21 cellular contexts compared by ENCODE assay signal in the genomic region with DNA sequence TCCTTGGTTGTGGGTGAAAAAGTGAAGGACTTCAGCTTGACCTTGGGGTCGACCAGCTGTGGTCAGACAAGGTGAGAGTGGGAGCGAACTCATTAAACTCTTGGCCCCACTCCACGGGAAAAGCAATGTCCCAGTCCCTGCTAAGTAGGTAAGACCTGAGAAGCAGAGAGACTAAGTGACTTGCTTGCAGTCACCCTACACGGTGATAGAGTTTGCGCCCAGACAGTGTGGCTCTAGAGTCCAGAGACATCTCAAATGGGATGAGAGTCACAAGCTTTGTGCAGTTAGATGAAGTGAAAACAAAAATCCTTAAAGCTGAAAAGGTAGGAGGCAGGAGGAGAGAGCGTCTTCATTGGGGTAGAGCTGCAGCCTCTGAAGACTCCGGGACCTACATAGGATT. TPM values are rescaled to one million over a fixed set of nuclear protein-coding genes. Genes with fewer than 3 reads are reported as not detected.
DNase-seq lines count a peak whose midpoint lies in the region; ATAC-seq, FAIRE-seq and TF ChIP-seq lines count a peak whose summit lies in the region.
"Had no signal": no experiment of that assay in that cellular context is flagged by ENCODE, and none has a peak within 500 bp of the region (broad histone marks: within the 10 kb centered on the region; RNA-seq: fewer than 3 reads in every experiment).

No MANE protein-coding gene starts in this region.

- 54% methylated on average over 7 of the region's 7 CpGs for WGBS in HepG2 (ENCODE audit: low lambda C conversion rate)
- 78% methylated on average over 4 of the region's 7 CpGs for WGBS in right lobe of liver (ENCODE audit: insufficient coverage, low coverage, low lambda C conversion rate, missing lambda C conversion rate)

- peaks cover 2 to 17% (median 10%) of the 10 kb centered on the region in 6 donors for H3K9me3 Mint-ChIP-seq in immature natural killer cell

- H3K79me2 ChIP-seq in HepG2 (ENCODE audit: insufficient read depth, low read length): no peaks in the 10 kb centered on the region
- no peaks in the 10 kb centered on the region for H3K79me2 ChIP-seq in osteoblast (ENCODE audit: insufficient read depth, low read length)

- peak overlapping the region in 1 of 6 donors; percentile 79 for H3K27ac Mint-ChIP-seq in immature natural killer cell
- H3K27ac Mint-ChIP-seq: B cell; CD8-positive, alpha-beta T cell; HFFc6 had no signal

- intact Hi-C loops in HepG2 (cut with micrococcal nuclease; ENCODE audit: unreplicated experiment) (no loop called here), right lobe of liver (cut with DNase I) (no loop called here)

- H3K27ac ChIP-seq in HepG2 (ENCODE audit: extremely low read length, insufficient read depth, low read length): no peak overlapping the region
- no peak overlapping the region for H3K27ac ChIP-seq in right lobe of liver
- no peak overlapping the region for H3K27ac ChIP-seq in osteoblast (ENCODE audit: low read depth, low read length)
- H3K27ac ChIP-seq: 22Rv1, BLaER1, C4-2B had no signal

- H2AFZ ChIP-seq in HepG2 (ENCODE audit: low read length): no peak overlapping the region
- no peak overlapping the region for H2AFZ ChIP-seq in osteoblast (ENCODE audit: low read length)

- no peak overlapping the region for H3K9ac ChIP-seq in HepG2 (ENCODE audit: insufficient read depth, low read depth, low read length)
- H3K9ac ChIP-seq: BLaER1 had no signal

- H4K20me1 ChIP-seq in HepG2 (ENCODE audit: insufficient read depth, low read length) (no peaks in the 10 kb centered on the region), osteoblast (ENCODE audit: insufficient read depth, low read length) (no peaks in the 10 kb centered on the region)
- H4K20me1 ChIP-seq: BLaER1 had no signal

- H3K4me2 ChIP-seq in HepG2 (ENCODE audit: low read depth, low read length): 0 out of 2 replicates have a peak overlapping the region, but pooled peaks have one; percentile 20
- no peak overlapping the region for H3K4me2 ChIP-seq in osteoblast (ENCODE audit: insufficient read depth, low read length)
- H3K4me2 ChIP-seq: BLaER1 had no signal

- TF ChIP-seq EP300 in HepG2 (IDR thresholded peaks at IDR 0.05; ENCODE audit: low read depth in 2 of 2, low read length in 2 of 2) (no peak), HepG2 (CRISPR knock-in tag; IDR thresholded peaks at IDR 0.05; ENCODE audit: borderline replicate concordance) (no peak)

- in situ Hi-C loops in HepG2 (cut with HindIII; ENCODE audit: extremely low pct_ligation_motif_present, low pct_unique_long_range_greater_than_20kb): no loop called here

- FAIRE-seq in HepG2 (lab: Jason Lieb, UNC): no peak
- FAIRE-seq: A204.1, G401.6, GM12892, H54 had no signal

- peaks cover 31% of the 10 kb centered on the region for H3K4me1 ChIP-seq in HepG2 (ENCODE audit: insufficient read depth, low read length)
- H3K4me1 ChIP-seq in right lobe of liver: no peaks in the 10 kb centered on the region
- no peaks in the 10 kb centered on the region for H3K4me1 ChIP-seq in osteoblast (ENCODE audit: insufficient read depth, low read length)
- H3K4me1 ChIP-seq: HAP-1 had no signal

- peaks cover 0 to 4% (median 4%) of the 10 kb centered on the region in 3 donors for H3K27me3 Mint-ChIP-seq in immature natural killer cell (ENCODE audit: low read depth in 3 of 3)
- H3K27me3 Mint-ChIP-seq: CD4-positive, CD25-positive, alpha-beta regulatory T cell had no signal

- peaks cover 0 to 9% (median 8%) of the 10 kb centered on the region in 3 donors for H3K36me3 Mint-ChIP-seq in immature natural killer cell
- H3K36me3 Mint-ChIP-seq: CD8-positive, alpha-beta T cell had no signal

- no peak for ATAC-seq in HepG2
- no peak for ATAC-seq in right lobe of liver
- ATAC-seq: CD8-positive, alpha-beta T cell had no signal

- H3K9me3 ChIP-seq in HepG2 (ENCODE audit: low read length) (no peaks in the 10 kb centered on the region), right lobe of liver (peaks cover 0 to 6% (median 0%) of the 10 kb centered on the region in 4 donors), osteoblast (ENCODE audit: low read depth, low read length) (peaks cover 6% of the 10 kb centered on the region)

- POLR2A ChIA-PET in HepG2 (lab: Yijun Ruan, JAX): no interaction called here

- DNase-seq in HepG2 (ENCODE audit: low spot score) (no peak), right lobe of liver (no peak), immature natural killer cell (no peak), osteoblast (ENCODE audit: insufficient read length, low spot score, missing footprints) (peak; percentile 19), NCI-H82 (lab: John Stamatoyannopoulos, UW) (no peak), HK-2 (ENCODE audit: unreplicated experiment) (no peak)
- DNase-seq: CD4-positive, CD25-positive, alpha-beta regulatory T cell; CD8-positive, alpha-beta T cell; DMS 273 treated with DMSO at 0.1 percent for 48 hours; DMS79; GOT3; HFFc6 had no signal

- TF ChIP-seq POLR2A in HepG2 (IDR thresholded peaks at IDR 0.05; ENCODE audit: insufficient read depth in 1 of 2, low read depth in 2 of 2, low read length in 2 of 2) (no peak), right lobe of liver (IDR thresholded peaks at IDR 0.05) (no peak)

- peak overlapping the region in 3 of 5 donors; percentile 6 to 58 (median 33) for H3K4me3 Mint-ChIP-seq in immature natural killer cell
- H3K4me3 Mint-ChIP-seq: B cell; CD4-positive, CD25-positive, alpha-beta regulatory T cell; CD8-positive, alpha-beta T cell; HFFc6 had no signal

- H3K4me3 ChIP-seq in HepG2 (replicated peaks in 1 of 3; ENCODE audit: insufficient read depth in 1 of 3, low read depth in 2 of 3, low read length in 3 of 3): no peak overlapping the region
- no peak overlapping the region for H3K4me3 ChIP-seq in right lobe of liver
- H3K4me3 ChIP-seq in osteoblast (ENCODE audit: insufficient read depth, low read length): no peak overlapping the region
- H3K4me3 ChIP-seq: BLaER1, HAP-1 had no signal

- CTCF ChIA-PET in HepG2 (lab: Yijun Ruan, JAX; ENCODE audit: low intra/inter-chr PET ratio, low total read pairs): no interaction called here

- H3K27me3 ChIP-seq in HepG2 (ENCODE audit: control insufficient read depth in 1 of 2, insufficient read depth in 2 of 2, low read length in 2 of 2) (peaks cover 4% of the 10 kb centered on the region in 2 experiments; a peak in 1 of 5 replicates), right lobe of liver (no peaks in the 10 kb centered on the region), osteoblast (ENCODE audit: insufficient read depth, low read length) (no peaks in the 10 kb centered on the region)
- H3K27me3 ChIP-seq: BLaER1 had no signal

- H3K4me1 Mint-ChIP-seq in immature natural killer cell: peaks cover 53 to 57% of the 10 kb centered on the region in 2 donors
- H3K4me1 Mint-ChIP-seq: B cell had no signal

- BruUV-seq in HepG2 (replicated peaks; lab: Mats Ljungman, UMichigan): no TSS peak

- no peak for TF ChIP-seq CTCF in HepG2 (CRISPR knock-in tag; IDR thresholded peaks at IDR 0.05)
- TF ChIP-seq CTCF in right lobe of liver (IDR thresholded peaks at IDR 0.05): no peak
- TF ChIP-seq CTCF in osteoblast (IDR thresholded peaks at IDR 0.05; ENCODE audit: extremely low read depth, low read depth, low read length): no peak

- H3K36me3 ChIP-seq in HepG2 (replicated peaks in 1 of 2; ENCODE audit: control insufficient read depth in 1 of 2, insufficient read depth in 2 of 2, low read length in 2 of 2): no peaks in the 10 kb centered on the region
- H3K36me3 ChIP-seq in right lobe of liver: no peaks in the 10 kb centered on the region
- no peaks in the 10 kb centered on the region for H3K36me3 ChIP-seq in osteoblast (ENCODE audit: insufficient read depth, low read length)
- H3K36me3 ChIP-seq: BLaER1, HAP-1 had no signal

- TF ChIP-seq RAD21 in HepG2 (CRISPR knock-in tag; IDR thresholded peaks at IDR 0.05): no peak

TF ChIP-seq in HepG2, 621 proteins besides CTCF, POLR2A, EP300 and RAD21 (continues in another document):
- TF ChIP-seq, protein P1, sequence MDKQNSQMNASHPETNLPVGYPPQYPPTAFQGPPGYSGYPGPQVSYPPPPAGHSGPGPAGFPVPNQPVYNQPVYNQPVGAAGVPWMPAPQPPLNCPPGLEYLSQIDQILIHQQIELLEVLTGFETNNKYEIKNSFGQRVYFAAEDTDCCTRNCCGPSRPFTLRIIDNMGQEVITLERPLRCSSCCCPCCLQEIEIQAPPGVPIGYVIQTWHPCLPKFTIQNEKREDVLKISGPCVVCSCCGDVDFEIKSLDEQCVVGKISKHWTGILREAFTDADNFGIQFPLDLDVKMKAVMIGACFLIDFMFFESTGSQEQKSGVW (CRISPR knock-in tag; IDR thresholded peaks at IDR 0.05; ENCODE audit: borderline replicate concordance): no peak
- TF ChIP-seq ZC3H13 (CRISPR knock-in tag; IDR thresholded peaks at IDR 0.05) (no peak), AHR (CRISPR knock-in tag; IDR thresholded peaks at IDR 0.05) (no peak), ZNF430 (CRISPR knock-in tag; IDR thresholded peaks at IDR 0.05) (no peak), RCOR2 (CRISPR knock-in tag; IDR thresholded peaks at IDR 0.05) (no peak), RFX1 (IDR thresholded peaks at IDR 0.05) (no peak), ZNF737 (CRISPR knock-in tag; IDR thresholded peaks at IDR 0.05; ENCODE audit: borderline replicate concordance) (no peak)

RNA-seq across cellular contexts. Expression of a gene that starts 55.9 kb away (rescaled TPM):
- 7.2 and 9.2 TPM in 2 replicates for total RNA-seq in HepG2 (2016; rRNA removed; fragmentation: Illumina TruSeq; extraction: Trizol)
- total RNA-seq in HepG2 (2016; cell fraction: cytosol; rRNA removed; fragmentation: Illumina TruSeq; extraction: Trizol; ENCODE audit: low read depth): 61.5 and 67.5 TPM in 2 replicates
- total RNA-seq in HepG2 (2016; cell fraction: insoluble cytoplasmic fraction; rRNA removed; fragmentation: Illumina TruSeq; extraction: Trizol): 7.3 and 7.5 TPM in 2 replicates
- 27.9 and 29.6 TPM in 2 replicates for total RNA-seq in HepG2 (2016; cell fraction: membrane; rRNA removed; fragmentation: Illumina TruSeq; extraction: Trizol)
- 11.9 and 13.5 TPM in 2 replicates for total RNA-seq in HepG2 (2016; cell fraction: nucleus; rRNA removed; fragmentation: Illumina TruSeq; extraction: Trizol)
- polyA plus RNA-seq in HepG2 (2011; rRNA removed): 3.0 and 3.4 TPM in 2 replicates
- polyA plus RNA-seq in HepG2 (2011; cell fraction: cytosol; rRNA removed): 1.9 TPM in 2 replicates
- polyA plus RNA-seq in HepG2 (2011; cell fraction: nucleus; rRNA removed): 10.0 and 10.5 TPM in 2 replicates
- 1.7 and 2.1 TPM in 2 replicates for polyA plus RNA-seq in HepG2 (2012)
- polyA plus RNA-seq in HepG2 (2016; cell fraction: cytosol; fragmentation: Illumina TruSeq; extraction: Trizol; ENCODE audit: low read depth): 0.10 TPM in 2 replicates
- polyA plus RNA-seq in HepG2 (2016; cell fraction: insoluble cytoplasmic fraction; fragmentation: Illumina TruSeq; extraction: Trizol; ENCODE audit: low read depth): 2.1 and 2.7 TPM in 2 replicates
- polyA plus RNA-seq in HepG2 (2016; cell fraction: membrane; fragmentation: Illumina TruSeq; extraction: Trizol; ENCODE audit: low read depth): 0.42 and 0.51 TPM in 2 replicates
- polyA plus RNA-seq in HepG2 (2016; cell fraction: nucleus; fragmentation: Illumina TruSeq; extraction: Trizol; ENCODE audit: insufficient read depth, low read depth): 5.6 and 6.3 TPM in 2 replicates
- polyA minus RNA-seq in HepG2 (2011; rRNA and poly(A)+ RNA removed; ENCODE audit: low replicate concordance): 20.6 and 28.6 TPM in 2 replicates
- 8.0 and 17.3 TPM in 2 replicates for polyA minus RNA-seq in HepG2 (2011; cell fraction: cytosol; rRNA and poly(A)+ RNA removed)
- 27.7 and 32.1 TPM in 2 replicates for polyA minus RNA-seq in HepG2 (2011; cell fraction: nucleus; rRNA and poly(A)+ RNA removed)
- total RNA-seq in right lobe of liver: 1 to 10 TPM; 3.8 to 7.6 (median 5.8) TPM
- polyA plus RNA-seq in immature natural killer cell: 10 to 100 TPM in 1 of 3 donors, 1 to 10 TPM in 2; 2.2 to 11.5 (median 3.4) TPM
- total RNA-seq in osteoblast: 11.6 and 14.7 TPM in 2 replicates
